Comparison of ENCODE assay signal across 8 cellular contexts in the genomic region with DNA sequence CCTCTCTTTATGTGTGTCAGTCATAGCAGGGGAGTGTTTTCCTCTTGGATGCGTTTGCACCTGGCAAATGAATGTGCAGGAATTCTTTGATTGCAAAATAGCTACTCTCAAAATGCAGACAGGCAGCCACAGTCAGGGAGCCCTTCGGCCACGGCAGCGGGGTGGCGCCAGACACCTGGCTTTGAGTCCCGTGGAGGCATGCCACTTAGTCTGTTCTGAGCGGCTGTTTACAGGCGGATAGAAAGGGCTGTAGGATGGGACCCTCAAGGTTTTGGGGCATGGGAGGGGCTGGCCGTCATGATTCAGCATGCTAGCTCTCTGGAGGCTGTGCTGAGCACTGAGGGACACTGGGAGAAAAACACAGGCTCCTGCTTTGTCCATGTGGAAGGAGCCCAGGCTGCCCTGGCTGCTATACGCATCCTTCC.
DNase-seq lines count a peak whose midpoint lies in the region; ATAC-seq and TF ChIP-seq lines count a peak whose summit lies in the region.

No MANE protein-coding gene starts in this region.

- H3K9me3 ChIP-seq in AG04450 (ENCODE audit: control insufficient read depth, insufficient read depth, low read length) (no peaks in the 10 kb centered on the region), heart right ventricle (no peaks in the 10 kb centered on the region)

- H3K4me1 ChIP-seq in heart right ventricle: peaks cover 6 to 34% (median 24%) of the 10 kb centered on the region in 9 donors

- CTCF ChIA-PET in AG04450 (lab: Charles Lee): interaction anchor here (0.7 to 2.1 kb wide), 5 partner anchors 16 to 205 kb away, joined by 3 to 12 read pairs (median 5); no protein-coding TSS in a partner anchor

- peak; percentile 62 for TF ChIP-seq CTCF in AG04450 (IDR thresholded peaks at IDR 0.05; ENCODE audit: low read depth, low read length)
- peak; percentile 73 for TF ChIP-seq CTCF in GM13977 (IDR thresholded peaks at IDR 0.05; ENCODE audit: extremely low read depth, insufficient read depth, missing control alignments)
- TF ChIP-seq CTCF in heart right ventricle (IDR thresholded peaks at IDR 0.05): peak; percentile 49 to 83 (median 62)

- in situ Hi-C loops in GM13977 (cut with MboI; ENCODE audit: low pct_unique_long_range_greater_than_20kb, low sequenced_read_pairs, unreplicated experiment): no loop called here

- 19 to 21% methylated on average over 10 of the region's 10 CpGs for WGBS in heart right ventricle, 2 donors

- no peaks in the 10 kb centered on the region for H3K27me3 ChIP-seq in AG04450 (ENCODE audit: control insufficient read depth, insufficient read depth, low read length)
- no peaks in the 10 kb centered on the region for H3K27me3 ChIP-seq in heart right ventricle

- intact Hi-C loops in heart right ventricle (cut with DNase I): loop anchor here in 9 of 10 donors (2.0 to 10.0 kb wide), 6 partner anchors 205 to 742 kb away; no protein-coding TSS in a partner anchor
- intact Hi-C loops in posterior cingulate gyrus (cut with DNase I): loop anchor here (2.0 kb wide), 1 partner anchor 205 kb away; no protein-coding TSS in a partner anchor

- POLR2A ChIA-PET in AG04450 (lab: Yijun Ruan, JAX): interaction anchor here (2.7 kb wide), 1 partner anchor 36 kb away, joined by 8 read pairs; no protein-coding TSS in a partner anchor

- no peaks in the 10 kb centered on the region for H3K36me3 ChIP-seq in heart right ventricle

- DNase-seq in AG04450 (ENCODE audit: low read depth, low spot score) (peak; percentile 15), GM13977 (ENCODE audit: low spot score) (peak; percentile 62), NCI-H524 treated with DMSO at 0.1 percent for 48 hours (lab: John Stamatoyannopoulos, UW) (peak; percentile 52), amniotic epithelial cell (ENCODE audit: low read depth) (peak; percentile 77), heart right ventricle (peak; percentile 33 to 66), posterior cingulate gyrus (peak; percentile 66 to 97 (median 82))

- peak overlapping the region; percentile 39 for H3K27ac ChIP-seq in AG04450 (ENCODE audit: low read depth, low read length)
- H3K27ac ChIP-seq in heart right ventricle: peak overlapping the region in 7 of 10 donors; percentile 32 to 69 (median 57)

- ATAC-seq in heart right ventricle (peak; percentile 82 to 94 (median 89)), HG03196 (IDR thresholded peaks at IDR 0.05; ENCODE audit: unreplicated experiment) (no peak), GM19452 (IDR thresholded peaks at IDR 0.05; ENCODE audit: unreplicated experiment) (no peak)

- no peak overlapping the region for H3K4me3 ChIP-seq in AG04450 (ENCODE audit: low read depth, low read length)
- no peak overlapping the region for H3K4me3 ChIP-seq in heart right ventricle

Comparison
In these comparisons a context has a peak if more than half of its experiments do, and no peak if none do; other contexts are left out.
1. DNase-seq: peak in every context shown above with its lines; median percentile 82 in posterior cingulate gyrus; 77 in amniotic epithelial cell; 62 in GM13977; 52 in NCI-H524 treated with DMSO at 0.1 percent for 48 hours; 50 in heart right ventricle; 15 in AG04450.
2. ATAC-seq: peak in heart right ventricle (8 of 8); none in HG03196 (single experiment) and GM19452 (single experiment).
3. Peak in every context shown above with its lines, with median percentiles within 50 percentile points of each other: CTCF ChIP-seq.